ENCODE assay signal across 8 cellular contexts in genomic region chr9:125745682-125746016, GRCh38. TPM values are rescaled to one million over a fixed set of nuclear protein-coding genes. Genes with fewer than 3 reads are reported as not detected.
DNase-seq lines count a peak whose midpoint lies in the region; ATAC-seq and TF ChIP-seq lines count a peak whose summit lies in the region.

No MANE protein-coding gene starts in this region.

- no peaks in the 10 kb centered on the region for H3K9me3 ChIP-seq in gastroesophageal sphincter
- no peaks in the 10 kb centered on the region for H3K9me3 ChIP-seq in skeletal muscle satellite cell (replicated peaks; ENCODE audit: low read length)

- WGBS in gastroesophageal sphincter (ENCODE audit: low coverage in 1 of 2), 2 donors = 8 to 13% methylated on average over 4 to 6 of the region's 6 CpGs

- DNase-seq in NK-92 (lab: John Stamatoyannopoulos, UW; ENCODE audit: unreplicated experiment) = no peak

- peak overlapping the region; percentile 98 for H3K4me2 ChIP-seq in skeletal muscle satellite cell (ENCODE audit: low read length)

- H3K27ac ChIP-seq in VCaP = peak overlapping the region; percentile 93
- peak overlapping the region; percentile 54 to 96 (median 94) for H3K27ac ChIP-seq in gastroesophageal sphincter

- H3K4me1 ChIP-seq in gastroesophageal sphincter (peaks cover 0 to 30% (median 4%) of the 10 kb centered on the region in 3 donors), skeletal muscle satellite cell (ENCODE audit: control insufficient read depth, insufficient read depth, low read length) (peaks cover 48% of the 10 kb centered on the region)

- no peak for TF ChIP-seq POLR2A in gastroesophageal sphincter (IDR thresholded peaks at IDR 0.05)

- TF ChIP-seq CTCF in VCaP (conservative IDR thresholded peaks at IDR 0.05) (no peak), gastroesophageal sphincter (IDR thresholded peaks at IDR 0.05) (no peak)

- ATAC-seq in GM19043 (IDR thresholded peaks at IDR 0.05; ENCODE audit: low read depth, unreplicated experiment) = peak; percentile 3
- ATAC-seq in gastroesophageal sphincter = no peak
- no peak for ATAC-seq in GM19351 (IDR thresholded peaks at IDR 0.05; ENCODE audit: unreplicated experiment)
- no peak for ATAC-seq in HG03280 (IDR thresholded peaks at IDR 0.05; ENCODE audit: unreplicated experiment)
- no peak for ATAC-seq in GM19035 (IDR thresholded peaks at IDR 0.05; ENCODE audit: unreplicated experiment)

- no peaks in the 10 kb centered on the region for H3K36me3 ChIP-seq in gastroesophageal sphincter
- H3K36me3 ChIP-seq in skeletal muscle satellite cell (ENCODE audit: insufficient read depth, low read length) = peaks cover 6% of the 10 kb centered on the region

- H3K4me3 ChIP-seq in gastroesophageal sphincter (peak overlapping the region; percentile 58 to 85), skeletal muscle satellite cell (ENCODE audit: low read length) (peak overlapping the region; percentile 98)

- H3K27me3 ChIP-seq in gastroesophageal sphincter = no peaks in the 10 kb centered on the region
- H3K27me3 ChIP-seq in skeletal muscle satellite cell (ENCODE audit: control insufficient read depth, insufficient read depth, low read length) = no peaks in the 10 kb centered on the region

- no peak for TF ChIP-seq EP300 in gastroesophageal sphincter (IDR thresholded peaks at IDR 0.05)

- H3K9ac ChIP-seq in skeletal muscle satellite cell (ENCODE audit: low read depth, low read length) = peak overlapping the region; percentile 30

RNA-seq across cellular contexts. Expression of gene PBX3, which starts 1.5 kb away (rescaled TPM):
- 10 to 100 TPM; 59.9 to 81.4 (median 71.8) TPM for total RNA-seq in gastroesophageal sphincter
- total RNA-seq in skeletal muscle satellite cell (2012; rRNA removed) = 17.0 and 17.7 TPM in 2 replicates

RNA-seq across cellular contexts. Expression of gene MAPKAP1, which starts 38.6 kb away (rescaled TPM):
- total RNA-seq in gastroesophageal sphincter = 100 to 1,000 TPM in 1 of 4 donors, 10 to 100 TPM in 3; 76.5 to 141 (median 87.5) TPM
- total RNA-seq in skeletal muscle satellite cell (2012; rRNA removed) = 87.4 and 87.7 TPM in 2 replicates
